In genomic region chr6:38517005-38517404, GRCh38 we compare ENCODE assay signal across 16 cellular contexts.
DNase-seq lines count a peak whose midpoint lies in the region; ATAC-seq, FAIRE-seq and TF ChIP-seq lines count a peak whose summit lies in the region.
"Had no signal": no experiment of that assay in that cellular context is flagged by ENCODE, and none has a peak within 500 bp of the region (broad histone marks: within the 10 kb centered on the region; RNA-seq: fewer than 3 reads in every experiment).

No MANE protein-coding gene starts in this region.

- TF ChIP-seq POLR2A in spleen (IDR thresholded peaks at IDR 0.05) = no peak

- H3K9me3 ChIP-seq in HEK293 (ENCODE audit: control insufficient read depth, insufficient read depth, low read depth, low read length) (no peaks in the 10 kb centered on the region), astrocyte (ENCODE audit: insufficient read depth, low read depth, low read length) (no peaks in the 10 kb centered on the region), spleen (no peaks in the 10 kb centered on the region)
- H3K9me3 ChIP-seq: MG63 had no signal

- no peak for ATAC-seq in HG02981 (IDR thresholded peaks at IDR 0.05; ENCODE audit: unreplicated experiment)
- ATAC-seq: activated CD4-positive, alpha-beta T cell treated with anti-CD3 and anti-CD28 coated beads for 36 hours had no signal

- no peaks in the 10 kb centered on the region for H3K27me3 Mint-ChIP-seq in astrocyte (ENCODE audit: low read depth, unreplicated experiment)
- H3K27me3 Mint-ChIP-seq: activated CD4-positive, alpha-beta T cell treated with anti-CD3 and anti-CD28 coated beads for 36 hours; CD8-positive, alpha-beta memory T cell had no signal

- FAIRE-seq in astrocyte (lab: Jason Lieb, UNC) = no peak
- FAIRE-seq: TTC549 had no signal

- TF ChIP-seq CTCF in HEK293 (tag by site-specific recombination; IDR thresholded peaks at IDR 0.05) = no peak
- TF ChIP-seq CTCF in astrocyte (IDR thresholded peaks at IDR 0.05; ENCODE audit: insufficient read depth, low read depth, low read length) = no peak
- TF ChIP-seq CTCF in spleen (IDR thresholded peaks at IDR 0.05 in 8 of 11, conservative IDR thresholded peaks at IDR 0.05 in 3 of 11) = no peak

- H3K36me3 Mint-ChIP-seq in astrocyte (ENCODE audit: low read depth, unreplicated experiment) = no peaks in the 10 kb centered on the region

- H2AFZ ChIP-seq in astrocyte (ENCODE audit: low read depth, low read length) = no peak overlapping the region

- no peak overlapping the region for H3K4me2 ChIP-seq in astrocyte (ENCODE audit: low read length)

- H3K4me3 Mint-ChIP-seq in astrocyte (ENCODE audit: unreplicated experiment) = no peak overlapping the region
- H3K4me3 Mint-ChIP-seq: activated CD4-positive, alpha-beta T cell treated with anti-CD3 and anti-CD28 coated beads for 36 hours had no signal

- CTCF ChIA-PET in HEK293 (lab: Yijun Ruan, JAX) = interaction anchor here (1.1 to 2.2 kb wide), 2 partner anchors 23 to 53 kb away, joined by 4 to 9 read pairs; no protein-coding TSS in a partner anchor

- H3K27ac ChIP-seq in HEK293 (ENCODE audit: extremely low read depth, low read depth, low read length) (no peak overlapping the region), astrocyte (ENCODE audit: low read depth, low read length) (no peak overlapping the region), spleen (no peak overlapping the region)

- peaks cover 5% of the 10 kb centered on the region for H4K20me1 ChIP-seq in astrocyte (ENCODE audit: insufficient read depth, low read length)

- H3K36me3 ChIP-seq in HEK293 (ENCODE audit: control insufficient read depth in 2 of 2, insufficient read depth in 1 of 2, low read length in 2 of 2) = no peaks in the 10 kb centered on the region
- H3K36me3 ChIP-seq in astrocyte (ENCODE audit: insufficient read depth, low read length) = no peaks in the 10 kb centered on the region
- no peaks in the 10 kb centered on the region for H3K36me3 ChIP-seq in spleen
- H3K36me3 ChIP-seq: MG63 had no signal

- H3K4me3 ChIP-seq in HEK293 (ENCODE audit: low read depth, low read length) (no peak overlapping the region), astrocyte (ENCODE audit: insufficient read depth, low read depth, low read length) (no peak overlapping the region), spleen (no peak overlapping the region)
- H3K4me3 ChIP-seq: MG63 had no signal

- no peak overlapping the region for H3K27ac Mint-ChIP-seq in astrocyte (ENCODE audit: unreplicated experiment)
- H3K27ac Mint-ChIP-seq: activated CD4-positive, alpha-beta T cell treated with anti-CD3 and anti-CD28 coated beads for 36 hours; CD8-positive, alpha-beta memory T cell had no signal

- no peaks in the 10 kb centered on the region for H3K9me3 Mint-ChIP-seq in astrocyte (ENCODE audit: unreplicated experiment)
- H3K9me3 Mint-ChIP-seq: CD8-positive, alpha-beta memory T cell had no signal

- intact Hi-C loops in spleen (cut with DNase I; ENCODE audit: low total_unique reads) = no loop called here

- H3K4me1 ChIP-seq in HEK293 (ENCODE audit: control insufficient read depth, insufficient read depth, low read length) (peaks cover 7% of the 10 kb centered on the region), astrocyte (ENCODE audit: insufficient read depth, low read length) (no peaks in the 10 kb centered on the region), spleen (peaks cover 0 to 15% (median 2%) of the 10 kb centered on the region in 6 donors)

- DNase-seq in EH (ENCODE audit: low read depth) (peak; percentile 44), astrocyte (ENCODE audit: low read depth) (peak; percentile 14), kidney glomerular epithelial cell (lab: John Stamatoyannopoulos, UW) (peak; percentile 28), spleen (no peak)
- no peak for DNase-seq in activated CD4-positive, alpha-beta T cell treated with anti-CD3 and anti-CD28 coated beads, Interleukin-2, amount 50 U/mL, for 1 hour
- DNase-seq: activated CD4-positive, alpha-beta T cell treated with anti-CD3 and anti-CD28 coated beads for 36 hours; activated effector memory CD4-positive, alpha-beta T cell treated with Interleukin-2 at 50 U/mL for 16 hours; CD8-positive, alpha-beta memory T cell; DND-41; GOT3; MG63; NCI-H1694; stimulated activated naive CD4-positive, alpha-beta T cell had no signal

- POLR2A ChIA-PET in HEK293 (lab: Yijun Ruan, JAX) = no interaction called here

- H3K27me3 ChIP-seq in astrocyte (ENCODE audit: insufficient read depth, low read length) = no peaks in the 10 kb centered on the region
- no peaks in the 10 kb centered on the region for H3K27me3 ChIP-seq in spleen (replicated peaks in 1 of 7)
- H3K27me3 ChIP-seq: MG63 had no signal

- peaks cover 16% of the 10 kb centered on the region for H3K4me1 Mint-ChIP-seq in astrocyte (ENCODE audit: low read depth, unreplicated experiment)

- H3K9ac ChIP-seq in astrocyte (ENCODE audit: low read length) = no peak overlapping the region

- no peaks in the 10 kb centered on the region for H3K79me2 ChIP-seq in astrocyte (ENCODE audit: insufficient read depth, low read length)

TF ChIP-seq in HEK293, 187 proteins besides CTCF, POLR2A, EP300 and RAD21:
- TF ChIP-seq BCL6B (tag by site-specific recombination; IDR thresholded peaks at IDR 0.05) = peak; percentile 70
- no peak for TF ChIP-seq ZNF660 (tag by site-specific recombination; IDR thresholded peaks at IDR 0.05)

Comparison
In these comparisons a context has a peak if more than half of its experiments do, and no peak if none do; other contexts are left out.
1. DNase-seq: peak in EH (single experiment), astrocyte (single experiment) and kidney glomerular epithelial cell (single experiment); none in spleen (single experiment) and activated CD4-positive, alpha-beta T cell treated with anti-CD3 and anti-CD28 coated beads, Interleukin-2, amount 50 U/mL, for 1 hour (single experiment).